ENCODE assay signal across 2 cellular contexts in the genomic region with DNA sequence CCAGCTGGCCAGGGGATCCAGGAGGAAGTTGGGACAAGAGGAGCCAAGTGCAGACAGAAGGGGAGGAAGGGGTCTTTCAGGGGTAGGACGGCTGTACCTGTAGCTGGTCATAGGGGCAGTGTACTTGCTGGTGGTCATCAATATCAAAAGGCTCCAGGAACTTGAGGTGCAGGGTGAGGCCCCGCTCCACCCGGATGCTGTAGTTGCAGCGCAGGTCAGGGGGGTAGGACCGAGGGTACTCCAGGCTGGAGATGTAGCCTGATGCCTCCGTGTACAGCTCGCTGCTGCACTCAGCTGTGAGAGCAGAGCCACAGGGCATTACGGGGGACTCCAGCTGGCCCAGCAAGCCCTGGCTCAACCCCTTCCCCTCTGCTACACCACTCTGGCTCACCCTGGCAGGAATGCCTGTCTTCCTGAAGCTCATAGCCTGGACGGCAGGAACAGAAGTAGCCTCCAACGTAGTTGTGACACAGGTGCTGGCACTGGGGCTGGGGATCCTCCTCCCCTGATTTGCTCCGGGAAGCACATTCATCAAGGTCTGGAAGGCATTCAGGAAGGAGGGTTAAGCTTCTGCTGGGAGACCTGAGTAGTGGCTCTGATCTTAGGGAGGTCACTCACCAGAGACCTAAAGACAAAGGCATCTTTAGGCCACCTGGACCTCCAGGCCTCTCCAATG.
TF ChIP-seq lines count a peak whose summit lies in the region.

No MANE protein-coding gene starts in this region.

TF ChIP-seq in liver, 16 proteins besides CTCF, POLR2A, EP300 and RAD21:
- TF ChIP-seq RXRA (IDR thresholded peaks at IDR 0.05) (no peak), SP1 (IDR thresholded peaks at IDR 0.05) (no peak)
- TF ChIP-seq, protein P1, sequence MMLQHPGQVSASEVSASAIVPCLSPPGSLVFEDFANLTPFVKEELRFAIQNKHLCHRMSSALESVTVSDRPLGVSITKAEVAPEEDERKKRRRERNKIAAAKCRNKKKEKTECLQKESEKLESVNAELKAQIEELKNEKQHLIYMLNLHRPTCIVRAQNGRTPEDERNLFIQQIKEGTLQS (IDR thresholded peaks at IDR 0.05), result no peak

TF ChIP-seq in HepG2, 621 proteins besides CTCF, POLR2A, EP300 and RAD21:
- TF ChIP-seq, protein P2, sequence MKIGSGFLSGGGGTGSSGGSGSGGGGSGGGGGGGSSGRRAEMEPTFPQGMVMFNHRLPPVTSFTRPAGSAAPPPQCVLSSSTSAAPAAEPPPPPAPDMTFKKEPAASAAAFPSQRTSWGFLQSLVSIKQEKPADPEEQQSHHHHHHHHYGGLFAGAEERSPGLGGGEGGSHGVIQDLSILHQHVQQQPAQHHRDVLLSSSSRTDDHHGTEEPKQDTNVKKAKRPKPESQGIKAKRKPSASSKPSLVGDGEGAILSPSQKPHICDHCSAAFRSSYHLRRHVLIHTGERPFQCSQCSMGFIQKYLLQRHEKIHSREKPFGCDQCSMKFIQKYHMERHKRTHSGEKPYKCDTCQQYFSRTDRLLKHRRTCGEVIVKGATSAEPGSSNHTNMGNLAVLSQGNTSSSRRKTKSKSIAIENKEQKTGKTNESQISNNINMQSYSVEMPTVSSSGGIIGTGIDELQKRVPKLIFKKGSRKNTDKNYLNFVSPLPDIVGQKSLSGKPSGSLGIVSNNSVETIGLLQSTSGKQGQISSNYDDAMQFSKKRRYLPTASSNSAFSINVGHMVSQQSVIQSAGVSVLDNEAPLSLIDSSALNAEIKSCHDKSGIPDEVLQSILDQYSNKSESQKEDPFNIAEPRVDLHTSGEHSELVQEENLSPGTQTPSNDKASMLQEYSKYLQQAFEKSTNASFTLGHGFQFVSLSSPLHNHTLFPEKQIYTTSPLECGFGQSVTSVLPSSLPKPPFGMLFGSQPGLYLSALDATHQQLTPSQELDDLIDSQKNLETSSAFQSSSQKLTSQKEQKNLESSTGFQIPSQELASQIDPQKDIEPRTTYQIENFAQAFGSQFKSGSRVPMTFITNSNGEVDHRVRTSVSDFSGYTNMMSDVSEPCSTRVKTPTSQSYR (CRISPR knock-in tag; IDR thresholded peaks at IDR 0.05; ENCODE audit: borderline replicate concordance), result no peak
- TF ChIP-seq RBM39 (IDR thresholded peaks at IDR 0.05; ENCODE audit: low read depth, low read length, poor library complexity, severe bottlenecking) (no peak), TBX2 (CRISPR knock-in tag; IDR thresholded peaks at IDR 0.05; ENCODE audit: borderline replicate concordance) (no peak)
- TF ChIP-seq, protein P3, sequence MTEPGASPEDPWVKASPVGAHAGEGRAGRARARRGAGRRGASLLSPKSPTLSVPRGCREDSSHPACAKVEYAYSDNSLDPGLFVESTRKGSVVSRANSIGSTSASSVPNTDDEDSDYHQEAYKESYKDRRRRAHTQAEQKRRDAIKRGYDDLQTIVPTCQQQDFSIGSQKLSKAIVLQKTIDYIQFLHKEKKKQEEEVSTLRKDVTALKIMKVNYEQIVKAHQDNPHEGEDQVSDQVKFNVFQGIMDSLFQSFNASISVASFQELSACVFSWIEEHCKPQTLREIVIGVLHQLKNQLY (CRISPR knock-in tag; IDR thresholded peaks at IDR 0.05), result no peak
- TF ChIP-seq, protein P4, sequence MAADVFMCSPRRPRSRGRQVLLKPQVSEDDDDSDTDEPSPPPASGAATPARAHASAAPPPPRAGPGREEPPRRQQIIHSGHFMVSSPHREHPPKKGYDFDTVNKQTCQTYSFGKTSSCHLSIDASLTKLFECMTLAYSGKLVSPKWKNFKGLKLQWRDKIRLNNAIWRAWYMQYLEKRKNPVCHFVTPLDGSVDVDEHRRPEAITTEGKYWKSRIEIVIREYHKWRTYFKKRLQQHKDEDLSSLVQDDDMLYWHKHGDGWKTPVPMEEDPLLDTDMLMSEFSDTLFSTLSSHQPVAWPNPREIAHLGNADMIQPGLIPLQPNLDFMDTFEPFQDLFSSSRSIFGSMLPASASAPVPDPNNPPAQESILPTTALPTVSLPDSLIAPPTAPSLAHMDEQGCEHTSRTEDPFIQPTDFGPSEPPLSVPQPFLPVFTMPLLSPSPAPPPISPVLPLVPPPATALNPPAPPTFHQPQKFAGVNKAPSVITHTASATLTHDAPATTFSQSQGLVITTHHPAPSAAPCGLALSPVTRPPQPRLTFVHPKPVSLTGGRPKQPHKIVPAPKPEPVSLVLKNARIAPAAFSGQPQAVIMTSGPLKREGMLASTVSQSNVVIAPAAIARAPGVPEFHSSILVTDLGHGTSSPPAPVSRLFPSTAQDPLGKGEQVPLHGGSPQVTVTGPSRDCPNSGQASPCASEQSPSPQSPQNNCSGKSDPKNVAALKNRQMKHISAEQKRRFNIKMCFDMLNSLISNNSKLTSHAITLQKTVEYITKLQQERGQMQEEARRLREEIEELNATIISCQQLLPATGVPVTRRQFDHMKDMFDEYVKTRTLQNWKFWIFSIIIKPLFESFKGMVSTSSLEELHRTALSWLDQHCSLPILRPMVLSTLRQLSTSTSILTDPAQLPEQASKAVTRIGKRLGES (CRISPR knock-in tag; IDR thresholded peaks at IDR 0.05; ENCODE audit: borderline replicate concordance), result no peak
